ENCODE assay signal across 8 cellular contexts in the genomic region with DNA sequence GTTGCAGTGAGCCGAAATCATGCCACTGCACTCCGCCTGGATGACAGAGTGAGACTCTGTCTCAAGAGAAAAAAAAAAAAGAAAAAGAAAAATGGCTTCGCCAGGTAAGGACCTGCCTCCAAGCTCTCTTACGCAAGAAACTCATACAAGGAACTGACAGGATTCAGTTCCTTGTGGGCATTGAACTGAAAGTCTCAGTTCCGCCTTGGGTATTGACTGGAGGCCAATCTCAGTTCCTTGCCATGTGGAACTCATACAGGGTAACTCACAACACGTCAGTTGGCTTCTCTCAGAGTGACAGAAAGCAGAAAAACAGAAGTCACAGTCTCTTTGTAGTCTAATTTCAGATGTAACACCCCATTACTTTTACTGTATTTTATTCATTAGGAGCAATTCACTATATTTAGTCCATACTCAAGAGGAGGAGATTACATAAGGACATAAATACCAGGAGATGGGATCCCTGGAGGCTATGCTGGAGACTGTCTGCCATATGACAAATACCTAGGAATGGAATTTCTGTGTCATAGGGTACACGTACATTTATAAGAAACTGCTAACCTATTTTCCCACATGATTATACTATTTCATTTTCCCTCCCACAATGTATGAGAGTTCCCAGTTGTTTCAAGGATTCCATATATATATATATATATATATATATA. TPM values are rescaled to one million over a fixed set of nuclear protein-coding genes. Genes with fewer than 3 reads are reported as not detected.
DNase-seq lines count a peak whose midpoint lies in the region; ATAC-seq, FAIRE-seq and TF ChIP-seq lines count a peak whose summit lies in the region.

No MANE protein-coding gene starts in this region.

- FAIRE-seq in urothelium cell line (lab: Jason Lieb, UNC) = no peak

- POLR2A ChIA-PET in CD4-positive, alpha-beta T cell (lab: Charles Lee) = no interaction called here

- intact Hi-C loops in CD4-positive, alpha-beta T cell (cut with DNase I, micrococcal nuclease) = no loop called here

- no peak overlapping the region for H3K4me3 ChIP-seq in brain microvascular endothelial cell (ENCODE audit: low read depth, low read length)

- no peak for TF ChIP-seq CTCF in brain microvascular endothelial cell (IDR thresholded peaks at IDR 0.05; ENCODE audit: low read depth, low read length, missing control alignments)
- no peak for TF ChIP-seq CTCF in CD4-positive, alpha-beta T cell (IDR thresholded peaks at IDR 0.05)

- H3K36me3 ChIP-seq in brain microvascular endothelial cell (replicated peaks) = no peaks in the 10 kb centered on the region

- no peaks in the 10 kb centered on the region for H3K36me3 Mint-ChIP-seq in CD4-positive, alpha-beta T cell (ENCODE audit: low read depth)

- H3K27ac Mint-ChIP-seq in stimulated activated naive CD8-positive, alpha-beta T cell treated with anti-CD3 and anti-CD28 coated beads, Interleukin-15, amount 100 ng/mL, for 72 hours = no peak overlapping the region
- no peak overlapping the region for H3K27ac Mint-ChIP-seq in CD4-positive, alpha-beta T cell

- H3K4me1 Mint-ChIP-seq in stimulated activated naive CD8-positive, alpha-beta T cell treated with anti-CD3 and anti-CD28 coated beads, Interleukin-15, amount 100 ng/mL, for 72 hours = peaks cover 5% of the 10 kb centered on the region
- no peaks in the 10 kb centered on the region for H3K4me1 Mint-ChIP-seq in CD4-positive, alpha-beta T cell (ENCODE audit: low read depth)

- H3K27me3 ChIP-seq in brain microvascular endothelial cell (replicated peaks) = no peaks in the 10 kb centered on the region
- no peaks in the 10 kb centered on the region for H3K27me3 ChIP-seq in CD4-positive, alpha-beta T cell (ENCODE audit: control insufficient read depth, insufficient read depth, low read length)

- H3K9me3 Mint-ChIP-seq in stimulated activated naive CD8-positive, alpha-beta T cell treated with anti-CD3 and anti-CD28 coated beads, Interleukin-15, amount 100 ng/mL, for 72 hours = no peaks in the 10 kb centered on the region
- no peaks in the 10 kb centered on the region for H3K9me3 Mint-ChIP-seq in CD4-positive, alpha-beta T cell

- DNase-seq in stimulated activated naive CD8-positive, alpha-beta T cell treated with anti-CD3 and anti-CD28 coated beads, Interleukin-15, Interleukin-2, amounts not matched to agents 100 U/mL and 50 U/mL, for 24 hours = no peak
- DNase-seq in stimulated activated naive CD8-positive, alpha-beta T cell treated with anti-CD3 and anti-CD28 coated beads, Interleukin-15, amount 100 ng/mL, for 72 hours = no peak
- DNase-seq in T1000 (lab: John Stamatoyannopoulos, UW) (peak; percentile 2), urothelium cell line (ENCODE audit: low spot score) (no peak), brain microvascular endothelial cell (no peak), amniotic stem cell (lab: John Stamatoyannopoulos, UW) (no peak)
- no peak for DNase-seq in CD4-positive, alpha-beta T cell

- in situ Hi-C loops in brain microvascular endothelial cell (cut with HindIII; ENCODE audit: low pct_ligation_motif_present, low sequenced_read_pairs) = no loop called here

- no peak overlapping the region for H3K4me3 Mint-ChIP-seq in stimulated activated naive CD8-positive, alpha-beta T cell treated with anti-CD3 and anti-CD28 coated beads, Interleukin-15, amount 100 ng/mL, for 72 hours
- H3K4me3 Mint-ChIP-seq in CD4-positive, alpha-beta T cell = no peak overlapping the region

- H3K9me3 ChIP-seq in CD4-positive, alpha-beta T cell (ENCODE audit: control insufficient read depth, low read length) = no peaks in the 10 kb centered on the region

- CTCF ChIA-PET in CD4-positive, alpha-beta T cell (lab: Charles Lee) = no interaction called here

- H3K27me3 Mint-ChIP-seq in stimulated activated naive CD8-positive, alpha-beta T cell treated with anti-CD3 and anti-CD28 coated beads, Interleukin-15, amount 100 ng/mL, for 72 hours = no peaks in the 10 kb centered on the region
- H3K27me3 Mint-ChIP-seq in CD4-positive, alpha-beta T cell = no peaks in the 10 kb centered on the region

- peak; percentile 43 for ATAC-seq in stimulated activated naive CD8-positive, alpha-beta T cell treated with anti-CD3 and anti-CD28 coated beads, Interleukin-15, Interleukin-2, amounts not matched to agents 100 U/mL and 50 U/mL, for 24 hours
- ATAC-seq in stimulated activated naive CD8-positive, alpha-beta T cell treated with anti-CD3 and anti-CD28 coated beads, Interleukin-15, amount 100 ng/mL, for 72 hours = no peak
- peak; percentile 99 for ATAC-seq in HG03103 (IDR thresholded peaks at IDR 0.05; ENCODE audit: low read depth, unreplicated experiment)
- no peak for ATAC-seq in CD4-positive, alpha-beta T cell (ENCODE audit: poor library complexity)

- no peak overlapping the region for H3K27ac ChIP-seq in brain microvascular endothelial cell
- no peak overlapping the region for H3K27ac ChIP-seq in CD4-positive, alpha-beta T cell (ENCODE audit: low read depth, low read length)

RNA-seq across cellular contexts. Expression of a gene that starts 11.4 kb away (rescaled TPM):
- total RNA-seq in CD4-positive, alpha-beta T cell = 10 to 100 TPM; 10.1 to 11.8 TPM

RNA-seq across cellular contexts. Expression of a gene that starts 16.7 kb away (rescaled TPM):
- 1 to 10 TPM; 1.2 to 1.7 TPM for total RNA-seq in CD4-positive, alpha-beta T cell

Comparison
In these comparisons a context has a peak if more than half of its experiments do, and no peak if none do; other contexts are left out.
1. ATAC-seq: peak in stimulated activated naive CD8-positive, alpha-beta T cell treated with anti-CD3 and anti-CD28 coated beads, Interleukin-15, Interleukin-2, amounts not matched to agents 100 U/mL and 50 U/mL, for 24 hours (single experiment) and HG03103 (single experiment); none in stimulated activated naive CD8-positive, alpha-beta T cell treated with anti-CD3 and anti-CD28 coated beads, Interleukin-15, amount 100 ng/mL, for 72 hours (single experiment) and CD4-positive, alpha-beta T cell (single experiment).